Comparison of ENCODE assay signal across 7 cellular contexts in the genomic region with DNA sequence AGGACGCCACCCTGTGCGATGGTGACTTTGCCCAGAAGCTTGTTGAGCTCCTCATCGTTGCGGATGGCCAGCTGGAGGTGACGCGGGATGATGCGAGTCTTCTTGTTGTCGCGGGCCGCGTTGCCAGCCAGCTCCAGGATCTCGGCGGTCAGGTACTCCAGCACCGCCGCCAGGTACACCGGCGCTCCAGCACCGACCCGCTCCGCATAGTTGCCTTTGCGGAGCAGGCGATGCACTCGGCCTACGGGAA.
DNase-seq lines count a peak whose midpoint lies in the region; ATAC-seq, FAIRE-seq and TF ChIP-seq lines count a peak whose summit lies in the region.
"Not testable (repeated sequence)": the region's sequence is repeated elsewhere in the genome, so short reads cannot be mapped to it uniquely, and the experiment has no call there.

No MANE protein-coding gene starts in this region.

- H3K4ac ChIP-seq in trophoblast cell (ENCODE audit: low read depth, low read length), result not testable (repeated sequence)

- H3K36me3 ChIP-seq in MG63; endothelial cell of umbilical vein (ENCODE audit: control insufficient read depth in 2 of 2, extremely low read depth in 1 of 2, insufficient read depth in 2 of 2, low read length in 2 of 2); trophoblast cell (ENCODE audit: control insufficient read depth in 1 of 2, insufficient read depth in 2 of 2, low read length in 2 of 2): not testable (repeated sequence)

- POLR2A ChIA-PET in endothelial cell of umbilical vein (lab: Charles Lee), result interaction anchor here (0.7 to 1.8 kb wide), 7 partner anchors 10 to 682 kb away, joined by 3 to 7 read pairs (median 4); a partner anchor contains a TSS

- not testable (repeated sequence) for FAIRE-seq in endothelial cell of umbilical vein (lab: Jason Lieb, UNC)

- not testable (repeated sequence) for H3K14ac ChIP-seq in trophoblast cell (ENCODE audit: low read length)

- peaks cover 13% of the 10 kb centered on the region for H3K79me1 ChIP-seq in trophoblast cell (ENCODE audit: low read length)

- peak overlapping the region; percentile 52 for H2AFZ ChIP-seq in endothelial cell of umbilical vein (ENCODE audit: low read depth, low read length)
- not testable (repeated sequence) for H2AFZ ChIP-seq in trophoblast cell (ENCODE audit: insufficient read depth, low read length, poor library complexity)

- H4K20me1 ChIP-seq in endothelial cell of umbilical vein (replicated peaks; ENCODE audit: control insufficient read depth, extremely low read depth, insufficient read depth, low read length), result not testable (repeated sequence)

- H3K27me3 ChIP-seq in MG63; endothelial cell of umbilical vein (ENCODE audit: control insufficient read depth in 2 of 2, insufficient read depth in 2 of 2, low read length in 2 of 2); trophoblast cell (ENCODE audit: insufficient read depth, low read length): not testable (repeated sequence)

- H3K9me3 ChIP-seq in MG63; endothelial cell of umbilical vein (replicated peaks; ENCODE audit: control insufficient read depth, insufficient read depth, low read length); trophoblast cell (ENCODE audit: insufficient read depth, low read depth, low read length): not testable (repeated sequence)

- not testable (repeated sequence) for DNase-seq in HFF-Myc (ENCODE audit: extremely low read depth, low read depth); MG63; endothelial cell of umbilical vein (ENCODE audit: low read depth, low spot score); left lobe of liver (ENCODE audit: low spot score); trophoblast cell

- peak; percentile 19 for ATAC-seq in activated T-helper 17 cell treated with anti-CD3 and anti-CD28 coated beads, Interleukin-2, amount 50 U/mL, for 72 hours (replicated peaks)
- ATAC-seq in left lobe of liver, result peak; percentile 32

- peak overlapping the region; percentile 69 for H3K4me2 ChIP-seq in endothelial cell of umbilical vein (ENCODE audit: insufficient read depth, low read length)
- H3K4me2 ChIP-seq in trophoblast cell (ENCODE audit: low read length), result peak overlapping the region; percentile 70

- peaks cover 26% of the 10 kb centered on the region for H3K36me3 Mint-ChIP-seq in activated T-helper 17 cell treated with anti-CD3 and anti-CD28 coated beads, Interleukin-2, amount 50 U/mL, for 72 hours (ENCODE audit: low read depth)

- not testable (repeated sequence) for H4K12ac ChIP-seq in trophoblast cell (ENCODE audit: low read depth, low read length)

- not testable (repeated sequence) for H2AK5ac ChIP-seq in trophoblast cell (ENCODE audit: low read length)

- CTCF ChIA-PET in endothelial cell of umbilical vein (lab: Charles Lee), result interaction anchor here (0.8 to 1.9 kb wide), 4 partner anchors 19 to 80 kb away, joined by 3 to 16 read pairs (median 3); a partner anchor contains a TSS

- peak overlapping the region; percentile 50 for H3K27ac ChIP-seq in endothelial cell of umbilical vein (ENCODE audit: insufficient read depth, low read depth, low read length)
- peak overlapping the region; percentile 39 for H3K27ac ChIP-seq in trophoblast cell (ENCODE audit: low read depth, low read length)

- not testable (repeated sequence) for H3K4me1 Mint-ChIP-seq in activated T-helper 17 cell treated with anti-CD3 and anti-CD28 coated beads, Interleukin-2, amount 50 U/mL, for 72 hours

- H3K9me1 ChIP-seq in endothelial cell of umbilical vein (replicated peaks; ENCODE audit: control insufficient read depth, extremely low read depth, insufficient read depth, low read length), result not testable (repeated sequence)

- TF ChIP-seq CTCF in HFF-Myc (IDR thresholded peaks at IDR 0.05; ENCODE audit: low read depth, low read length, missing control alignments); endothelial cell of umbilical vein (IDR thresholded peaks at IDR 0.05; ENCODE audit: extremely low read depth in 1 of 2, insufficient read depth in 1 of 2, low read depth in 1 of 2, low read length in 2 of 2): not testable (repeated sequence)

- not testable (repeated sequence) for H2BK5ac ChIP-seq in trophoblast cell (ENCODE audit: low read depth, low read length, poor library complexity)

- not testable (repeated sequence) for H2BK120ac ChIP-seq in trophoblast cell (ENCODE audit: insufficient read depth, low read length, poor library complexity)

- not testable (repeated sequence) for H3K23ac ChIP-seq in trophoblast cell (ENCODE audit: low read length)

- TF ChIP-seq POLR2A in GM15510 (IDR thresholded peaks at IDR 0.05; ENCODE audit: borderline replicate concordance, extremely low read depth, insufficient read length), result peak; percentile 74
- not testable (repeated sequence) for TF ChIP-seq POLR2A in endothelial cell of umbilical vein (IDR thresholded peaks at IDR 0.05; ENCODE audit: low read depth, low read length)

- not testable (repeated sequence) for H2BK12ac ChIP-seq in trophoblast cell (ENCODE audit: low read length)

- not testable (repeated sequence) for H3K27me3 Mint-ChIP-seq in activated T-helper 17 cell treated with anti-CD3 and anti-CD28 coated beads, Interleukin-2, amount 50 U/mL, for 72 hours

- peaks cover 16% of the 10 kb centered on the region for H3K4me1 ChIP-seq in endothelial cell of umbilical vein (ENCODE audit: control insufficient read depth, extremely low read depth, insufficient read depth, low read length)
- not testable (repeated sequence) for H3K4me1 ChIP-seq in trophoblast cell (ENCODE audit: control insufficient read depth in 1 of 2, insufficient read depth in 2 of 2, low read length in 2 of 2)

- peak overlapping the region; percentile 91 for H3K27ac Mint-ChIP-seq in activated T-helper 17 cell treated with anti-CD3 and anti-CD28 coated beads, Interleukin-2, amount 50 U/mL, for 72 hours

- BruUV-seq in endothelial cell of umbilical vein (replicated peaks; lab: Mats Ljungman, UMichigan), result TSS peak; percentile 100

- H3K9me3 Mint-ChIP-seq in activated T-helper 17 cell treated with anti-CD3 and anti-CD28 coated beads, Interleukin-2, amount 50 U/mL, for 72 hours, result not testable (repeated sequence)

- peak overlapping the region; percentile 89 for H3K4me3 Mint-ChIP-seq in activated T-helper 17 cell treated with anti-CD3 and anti-CD28 coated beads, Interleukin-2, amount 50 U/mL, for 72 hours

- intact Hi-C loops in endothelial cell of umbilical vein (cut with micrococcal nuclease), result loop anchor here (5.0 to 10.0 kb wide), 3 partner anchors 1530 to 1782 kb away; a partner anchor contains a TSS

- WGBS in trophoblast cell (ENCODE audit: extremely low coverage, insufficient coverage, insufficient read length), result no CpG with 5 or more reads among the region's 24 CpGs

- peak overlapping the region; percentile 49 for H3K4me3 ChIP-seq in HFF-Myc (replicated peaks; ENCODE audit: low read depth, low read length)
- H3K4me3 ChIP-seq in MG63, result peak overlapping the region; percentile 43
- H3K4me3 ChIP-seq in endothelial cell of umbilical vein (replicated peaks in 1 of 3; ENCODE audit: insufficient read depth in 1 of 3, low read depth in 1 of 3, low read length in 3 of 3), result peak overlapping the region in 2 of 3 experiments; percentile 45 to 47
- H3K4me3 ChIP-seq in trophoblast cell (ENCODE audit: low read depth, low read length), result not testable (repeated sequence)

- H3K18ac ChIP-seq in trophoblast cell (ENCODE audit: low read length), result not testable (repeated sequence)

- H3K9ac ChIP-seq in endothelial cell of umbilical vein (replicated peaks; ENCODE audit: extremely low read depth, insufficient read depth, low read length), result peak overlapping the region; percentile 44
- not testable (repeated sequence) for H3K9ac ChIP-seq in trophoblast cell (ENCODE audit: low read length)

- H4K8ac ChIP-seq in trophoblast cell (ENCODE audit: low read depth, low read length), result not testable (repeated sequence)

- dilution Hi-C loops in endothelial cell of umbilical vein (cut with MboI; ENCODE audit: extremely low pct_ligation_motif_present, low sequenced_read_pairs), result not testable (repeated sequence)

- H3K79me2 ChIP-seq in endothelial cell of umbilical vein (ENCODE audit: control insufficient read depth, insufficient read depth, low read length); trophoblast cell (ENCODE audit: control insufficient read depth, insufficient read depth, low read length, poor library complexity): not testable (repeated sequence)

- H4K91ac ChIP-seq in trophoblast cell (ENCODE audit: low read depth, low read length), result not testable (repeated sequence)
